ENCODE assay signal across 12 cellular contexts in genomic region chr22:19361501-19362103, GRCh38.
DNase-seq lines count a peak whose midpoint lies in the region; ATAC-seq, FAIRE-seq and TF ChIP-seq lines count a peak whose summit lies in the region.
"Had no signal": no experiment of that assay in that cellular context is flagged by ENCODE, and none has a peak within 500 bp of the region (broad histone marks: within the 10 kb centered on the region; RNA-seq: fewer than 3 reads in every experiment).

No MANE protein-coding gene starts in this region.

- H3K4me1 ChIP-seq in small intestine (ENCODE audit: control insufficient read depth in 2 of 2, insufficient read depth in 1 of 2, low read depth in 1 of 2, low read length in 1 of 2) = no peaks in the 10 kb centered on the region
- H3K4me1 ChIP-seq: adrenal gland, heart right ventricle had no signal

- no peak overlapping the region for H3K4me3 ChIP-seq in small intestine (ENCODE audit: low read depth in 1 of 2, low read length in 2 of 2)
- H3K4me3 ChIP-seq: adrenal gland, heart right ventricle had no signal

- no peaks in the 10 kb centered on the region for H3K27me3 ChIP-seq in small intestine (ENCODE audit: control insufficient read depth in 2 of 2, insufficient read depth in 2 of 2, low read length in 2 of 2)
- H3K27me3 ChIP-seq: adrenal gland, heart right ventricle had no signal

- H3K27ac ChIP-seq in small intestine (ENCODE audit: low read depth in 1 of 2, low read length in 1 of 2) = no peak overlapping the region
- H3K27ac ChIP-seq: adrenal gland, heart right ventricle had no signal

- peaks cover 2% of the 10 kb centered on the region for H3K27me3 Mint-ChIP-seq in endothelial cell (ENCODE audit: unreplicated experiment)
- no peaks in the 10 kb centered on the region for H3K27me3 Mint-ChIP-seq in activated CD4-positive, alpha-beta T cell treated with anti-CD3 and anti-CD28 coated beads, Interleukin-2, amount 10 ng/mL, durations not matched to agents 7 days and 5 days
- H3K27me3 Mint-ChIP-seq: CD8-positive, alpha-beta memory T cell had no signal

- WGBS in small intestine, 3 donors = 89 to 100% (median 98%) methylated on average over 7 of the region's 7 CpGs

- TF ChIP-seq CTCF in GM10248 (IDR thresholded peaks at IDR 0.05; ENCODE audit: control extremely low read depth, extremely low read depth, low read depth, missing control alignments) (no peak), endothelial cell (IDR thresholded peaks at IDR 0.05; ENCODE audit: unreplicated experiment) (no peak)

- ATAC-seq in GM21423 (IDR thresholded peaks at IDR 0.05; ENCODE audit: unreplicated experiment) = peak; percentile 85
- peak; percentile 83 for ATAC-seq in HG03442 (IDR thresholded peaks at IDR 0.05; ENCODE audit: unreplicated experiment)
- ATAC-seq: heart right ventricle had no signal

- no peak overlapping the region for H3K27ac Mint-ChIP-seq in endothelial cell (ENCODE audit: unreplicated experiment)
- H3K27ac Mint-ChIP-seq in activated CD4-positive, alpha-beta T cell treated with anti-CD3 and anti-CD28 coated beads, Interleukin-2, amount 10 ng/mL, durations not matched to agents 7 days and 5 days = no peak overlapping the region

- no peak for FAIRE-seq in small intestine (lab: Jason Lieb, UNC)

- peaks cover 10 to 31% of the 10 kb centered on the region in 2 donors for H3K36me3 ChIP-seq in small intestine (ENCODE audit: control insufficient read depth in 2 of 2, insufficient read depth in 2 of 2, low read length in 2 of 2)

- no peak overlapping the region for H3K4me3 Mint-ChIP-seq in endothelial cell (ENCODE audit: unreplicated experiment)
- no peak overlapping the region for H3K4me3 Mint-ChIP-seq in activated CD4-positive, alpha-beta T cell treated with anti-CD3 and anti-CD28 coated beads, Interleukin-2, amount 10 ng/mL, durations not matched to agents 7 days and 5 days
- H3K4me3 Mint-ChIP-seq: CD8-positive, alpha-beta memory T cell had no signal

- POLR2A ChIA-PET in GM10248 (lab: Yijun Ruan, JAX) = interaction anchor here (0.5 kb wide), 1 partner anchor 755 kb away, joined by 4 read pairs; the partner anchor contains the start of gene TRMT2A
- POLR2A ChIA-PET in activated CD4-positive, alpha-beta T cell treated with anti-CD3 and anti-CD28 coated beads, Interleukin-2, amount 10 ng/mL, durations not matched to agents 7 days and 5 days (lab: Charles Lee) = no interaction called here

- H3K36me3 Mint-ChIP-seq in endothelial cell (ENCODE audit: low read depth, unreplicated experiment) = peaks cover 27% of the 10 kb centered on the region
- peaks cover 46% of the 10 kb centered on the region for H3K36me3 Mint-ChIP-seq in activated CD4-positive, alpha-beta T cell treated with anti-CD3 and anti-CD28 coated beads, Interleukin-2, amount 10 ng/mL, durations not matched to agents 7 days and 5 days (ENCODE audit: low read depth)

- H3K9me3 ChIP-seq in small intestine (ENCODE audit: control insufficient read depth, low read depth) = no peaks in the 10 kb centered on the region
- H3K9me3 ChIP-seq: adrenal gland, heart right ventricle had no signal

- no peaks in the 10 kb centered on the region for H3K9me3 Mint-ChIP-seq in endothelial cell (ENCODE audit: unreplicated experiment)
- H3K9me3 Mint-ChIP-seq in activated CD4-positive, alpha-beta T cell treated with anti-CD3 and anti-CD28 coated beads, Interleukin-2, amount 10 ng/mL, durations not matched to agents 7 days and 5 days = no peaks in the 10 kb centered on the region
- H3K9me3 Mint-ChIP-seq: CD8-positive, alpha-beta memory T cell had no signal

- DNase-seq in GM10248 (ENCODE audit: extremely low spot score) = peak; percentile 85
- peak; percentile 66 for DNase-seq in germinal center (ENCODE audit: low spot score)
- DNase-seq in endothelial cell (ENCODE audit: low spot score) = no peak
- DNase-seq in activated CD4-positive, alpha-beta T cell treated with anti-CD3 and anti-CD28 coated beads, Interleukin-2, amount 10 ng/mL, durations not matched to agents 7 days and 5 days = no peak
- DNase-seq in small intestine = no peak
- no peak for DNase-seq in NCI-H748 treated with DMSO at 0.1 percent for 48 hours (lab: John Stamatoyannopoulos, UW)
- DNase-seq: CD8-positive, alpha-beta memory T cell; heart right ventricle; retina had no signal

- CTCF ChIA-PET in GM10248 (lab: Yijun Ruan, JAX) = interaction anchor here (0.8 kb wide), 1 partner anchor 218 kb away, joined by 3 read pairs; the partner anchor contains the start of gene ESS2
- CTCF ChIA-PET in activated CD4-positive, alpha-beta T cell treated with anti-CD3 and anti-CD28 coated beads, Interleukin-2, amount 10 ng/mL, durations not matched to agents 7 days and 5 days (lab: Charles Lee) = interaction anchor here (1.1 kb wide), 1 partner anchor 13 kb away, joined by 3 read pairs; no protein-coding TSS in a partner anchor

- H3K4me1 Mint-ChIP-seq in endothelial cell (ENCODE audit: unreplicated experiment) = no peaks in the 10 kb centered on the region
- no peaks in the 10 kb centered on the region for H3K4me1 Mint-ChIP-seq in activated CD4-positive, alpha-beta T cell treated with anti-CD3 and anti-CD28 coated beads, Interleukin-2, amount 10 ng/mL, durations not matched to agents 7 days and 5 days

Comparison
In these comparisons a context has a peak if more than half of its experiments do, and no peak if none do; other contexts are left out.
1. DNase-seq: peak in GM10248 (single experiment) and germinal center (single experiment); none in endothelial cell (single experiment), activated CD4-positive, alpha-beta T cell treated with anti-CD3 and anti-CD28 coated beads, Interleukin-2, amount 10 ng/mL, durations not matched to agents 7 days and 5 days (single experiment), small intestine (single experiment) and NCI-H748 treated with DMSO at 0.1 percent for 48 hours (single experiment).